ENCODE assay signal across 19 cellular contexts in the genomic region with DNA sequence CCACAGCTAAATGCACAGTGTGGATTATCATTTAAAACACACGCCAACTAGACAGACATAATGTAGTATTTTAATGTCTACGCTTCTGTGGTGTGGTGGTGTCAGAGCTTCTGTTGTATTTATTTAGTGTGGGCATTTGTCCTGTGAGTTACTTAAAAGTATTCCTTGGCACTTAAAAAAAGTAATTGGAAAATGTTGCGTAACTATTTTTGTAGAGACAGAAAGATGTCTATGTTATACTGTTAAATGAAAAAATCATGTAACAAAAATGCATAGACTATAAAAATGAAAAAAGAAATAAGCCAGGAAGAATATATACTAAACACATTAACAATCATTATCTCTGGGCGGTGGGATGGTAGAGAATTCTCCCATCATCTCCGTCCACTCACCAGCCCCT. TPM values are rescaled to one million over a fixed set of nuclear protein-coding genes. Genes with fewer than 3 reads are reported as not detected.
DNase-seq lines count a peak whose midpoint lies in the region; ATAC-seq, FAIRE-seq and TF ChIP-seq lines count a peak whose summit lies in the region.
"Had no signal": no experiment of that assay in that cellular context is flagged by ENCODE, and none has a peak within 500 bp of the region (broad histone marks: within the 10 kb centered on the region; RNA-seq: fewer than 3 reads in every experiment).

No MANE protein-coding gene starts in this region.

- H3K4me1 Mint-ChIP-seq in stimulated activated naive CD8-positive, alpha-beta T cell treated with anti-CD3 and anti-CD28 coated beads, Interleukin-15, Interleukin-2, amounts not matched to agents 100 ng/mL and 50 ng/mL, for 24 hours (ENCODE audit: low read depth): peaks cover 98% of the 10 kb centered on the region
- H3K4me1 Mint-ChIP-seq in stimulated activated naive CD8-positive, alpha-beta T cell treated with anti-CD3 and anti-CD28 coated beads, Interleukin-15, amount 100 ng/mL, for 72 hours: peaks cover 97% of the 10 kb centered on the region
- peaks cover 75% of the 10 kb centered on the region for H3K4me1 Mint-ChIP-seq in T-helper 17 cell

- no peaks in the 10 kb centered on the region for H3K27me3 Mint-ChIP-seq in stimulated activated naive CD8-positive, alpha-beta T cell treated with anti-CD3 and anti-CD28 coated beads, Interleukin-15, Interleukin-2, amounts not matched to agents 100 ng/mL and 50 ng/mL, for 24 hours
- H3K27me3 Mint-ChIP-seq in stimulated activated naive CD8-positive, alpha-beta T cell treated with anti-CD3 and anti-CD28 coated beads, Interleukin-15, amount 100 ng/mL, for 72 hours: no peaks in the 10 kb centered on the region
- H3K27me3 Mint-ChIP-seq in T-helper 17 cell: no peaks in the 10 kb centered on the region

- H4K8ac ChIP-seq in H1 (ENCODE audit: extremely low read depth, insufficient read depth, low read length): no peak overlapping the region

- no peak overlapping the region for H2AFZ ChIP-seq in H1 (ENCODE audit: low read length)

- no peak for TF ChIP-seq POLR2A in H1 (IDR thresholded peaks at IDR 0.05; ENCODE audit: control extremely low read depth in 1 of 2, low read depth in 2 of 2, low read length in 2 of 2)

- no peaks in the 10 kb centered on the region for H3K23me2 ChIP-seq in H1 (ENCODE audit: low read depth, low read length)

- H4K91ac ChIP-seq in H1 (replicated peaks; ENCODE audit: insufficient read length, low read length): no peak overlapping the region

- no peak overlapping the region for H2BK5ac ChIP-seq in H1 (ENCODE audit: low read depth, low read length)

- H3K4me3 ChIP-seq in H1 (ENCODE audit: extremely low read depth in 1 of 4, insufficient read depth in 2 of 4, low read depth in 3 of 4, low read length in 4 of 4): no peak overlapping the region
- H3K4me3 ChIP-seq: breast epithelium, coronary artery, tibial nerve had no signal

- no peaks in the 10 kb centered on the region for H3K27me3 ChIP-seq in H1 (replicated peaks in 1 of 4; ENCODE audit: control insufficient read depth in 3 of 4, extremely low read depth in 1 of 4, insufficient read depth in 3 of 4, low read length in 3 of 4)
- H3K27me3 ChIP-seq: breast epithelium, tibial nerve had no signal

- no peak overlapping the region for H2AK5ac ChIP-seq in H1 (ENCODE audit: low read depth, low read length)

- peaks cover 3 to 6% of the 10 kb centered on the region in 2 experiments for H4K20me1 ChIP-seq in H1 (replicated peaks in 1 of 2; ENCODE audit: control insufficient read depth in 1 of 2, insufficient read depth in 2 of 2, low read length in 2 of 2)

- H3K4me1 ChIP-seq in H1 (replicated peaks in 1 of 4; ENCODE audit: control insufficient read depth in 3 of 4, insufficient read depth in 4 of 4, low read length in 3 of 4): peaks cover 0 to 12% (median 2%) of the 10 kb centered on the region in 4 experiments; a peak in 2 of 7 replicates
- H3K4me1 ChIP-seq: breast epithelium had no signal

- no peak for TF ChIP-seq EP300 in H1 (IDR thresholded peaks at IDR 0.05; ENCODE audit: borderline replicate concordance in 1 of 2, low read depth in 2 of 2, low read length in 2 of 2)

- H2BK20ac ChIP-seq in H1 (ENCODE audit: low read length): no peak overlapping the region

- no peaks in the 10 kb centered on the region for H3K79me2 ChIP-seq in H1 (ENCODE audit: control insufficient read depth in 1 of 2, insufficient read depth in 2 of 2, low read length in 2 of 2)

- H4K5ac ChIP-seq in H1 (ENCODE audit: insufficient read length, low read depth, low read length): no peak overlapping the region

- POLR2A ChIA-PET in H1 (lab: Charles Lee; ENCODE audit: partially characterized antibody): no interaction called here

- no peak for DNase-seq in stimulated activated naive CD8-positive, alpha-beta T cell treated with anti-CD3 and anti-CD28 coated beads, Interleukin-15, amount 100 ng/mL, for 72 hours
- no peak for DNase-seq in T-helper 17 cell
- DNase-seq in H1 (ENCODE audit: low read depth in 1 of 2, low spot score in 2 of 2): no peak
- DNase-seq in NCI-H2081 (lab: John Stamatoyannopoulos, UW): no peak
- DNase-seq in activated CD4-positive, alpha-beta T cell treated with anti-CD3 and anti-CD28 coated beads, Interleukin-2, amount 50 U/mL, for 1 hour: no peak
- DNase-seq: activated CD4-positive, alpha-beta T cell treated with anti-CD3 and anti-CD28 coated beads for 1 hour; activated CD8-positive, alpha-beta memory T cell treated with anti-CD3 and anti-CD28 coated beads, Interleukin-2, amount 50 U/mL, for 48 hours; Calu3; head of caudate nucleus; NCI-H1417; NCI-H524 treated with DMSO at 0.1 percent for 48 hours; nephron progenitor cell; stimulated activated naive CD4-positive, alpha-beta T cell treated with Interleukin-2 at 50 U/mL for 16 hours had no signal

- no peak overlapping the region for H3K56ac ChIP-seq in H1 (replicated peaks; ENCODE audit: insufficient read length, low read depth, low read length)

- FAIRE-seq in H1 (lab: Jason Lieb, UNC): no peak

- no peaks in the 10 kb centered on the region for H3K9me3 Mint-ChIP-seq in stimulated activated naive CD8-positive, alpha-beta T cell treated with anti-CD3 and anti-CD28 coated beads, Interleukin-15, Interleukin-2, amounts not matched to agents 100 ng/mL and 50 ng/mL, for 24 hours
- H3K9me3 Mint-ChIP-seq in stimulated activated naive CD8-positive, alpha-beta T cell treated with anti-CD3 and anti-CD28 coated beads, Interleukin-15, amount 100 ng/mL, for 72 hours: no peaks in the 10 kb centered on the region
- H3K9me3 Mint-ChIP-seq: nephron progenitor cell had no signal

- H3K4me3 Mint-ChIP-seq in stimulated activated naive CD8-positive, alpha-beta T cell treated with anti-CD3 and anti-CD28 coated beads, Interleukin-15, Interleukin-2, amounts not matched to agents 100 ng/mL and 50 ng/mL, for 24 hours: peak overlapping the region; percentile 14
- no peak overlapping the region for H3K4me3 Mint-ChIP-seq in stimulated activated naive CD8-positive, alpha-beta T cell treated with anti-CD3 and anti-CD28 coated beads, Interleukin-15, amount 100 ng/mL, for 72 hours
- H3K4me3 Mint-ChIP-seq in T-helper 17 cell: no peak overlapping the region
- H3K4me3 Mint-ChIP-seq: nephron progenitor cell had no signal

- WGBS in H1 (ENCODE audit: extremely low coverage in 1 of 2, insufficient coverage in 1 of 2, insufficient read length in 1 of 2, insufficient replicate concordance in 2 of 2, low coverage in 1 of 2, low lambda C conversion rate in 2 of 2, missing lambda C conversion rate in 1 of 2), 2 experiments: 91% methylated on average over 5 of the region's 5 CpGs; no CpG with 5 or more reads in 1 of the 2 experiments

- H2BK15ac ChIP-seq in H1 (ENCODE audit: low read length): no peak overlapping the region

- CTCF ChIA-PET in H1 (lab: Charles Lee; ENCODE audit: partially characterized antibody): interaction anchor here (0.5 to 2.0 kb wide), 8 partner anchors 10 to 245 kb away, joined by 3 to 12 read pairs (median 4); no protein-coding TSS in a partner anchor

- no peak overlapping the region for H3K4me2 ChIP-seq in H1 (ENCODE audit: insufficient read depth in 1 of 2, low read depth in 2 of 2, low read length in 2 of 2)

- H3K36me3 ChIP-seq in H1 (ENCODE audit: control insufficient read depth in 2 of 4, insufficient read depth in 4 of 4, low read length in 3 of 4): no peaks in the 10 kb centered on the region
- H3K36me3 ChIP-seq: breast epithelium, tibial nerve had no signal

- H3K18ac ChIP-seq in H1 (ENCODE audit: extremely low read depth, low read length): no peak overlapping the region

- H3K9me3 ChIP-seq in T-helper 17 cell (ENCODE audit: control insufficient read depth, low read length, poor library complexity, severe bottlenecking) (no peaks in the 10 kb centered on the region), H1 (ENCODE audit: insufficient read depth in 2 of 2, low read depth in 1 of 2, low read length in 1 of 2) (no peaks in the 10 kb centered on the region)
- H3K9me3 ChIP-seq: breast epithelium, tibial nerve had no signal

- no peak overlapping the region for H3K9ac ChIP-seq in H1 (replicated peaks in 1 of 4; ENCODE audit: extremely low read depth in 1 of 4, low read depth in 3 of 4, low read length in 3 of 4)

- H3K79me1 ChIP-seq in H1 (ENCODE audit: low read depth, low read length): no peaks in the 10 kb centered on the region

- no peak overlapping the region for H2BK12ac ChIP-seq in H1 (ENCODE audit: low read depth, low read length)

- peak overlapping the region; percentile 81 for H3K27ac Mint-ChIP-seq in stimulated activated naive CD8-positive, alpha-beta T cell treated with anti-CD3 and anti-CD28 coated beads, Interleukin-15, Interleukin-2, amounts not matched to agents 100 ng/mL and 50 ng/mL, for 24 hours
- no peak overlapping the region for H3K27ac Mint-ChIP-seq in stimulated activated naive CD8-positive, alpha-beta T cell treated with anti-CD3 and anti-CD28 coated beads, Interleukin-15, amount 100 ng/mL, for 72 hours
- peak overlapping the region; percentile 95 for H3K27ac Mint-ChIP-seq in T-helper 17 cell
- H3K27ac Mint-ChIP-seq: nephron progenitor cell had no signal

- TF ChIP-seq CTCF in H1 (IDR thresholded peaks at IDR 0.05; ENCODE audit: control extremely low read depth in 1 of 3, insufficient read depth in 1 of 3, low read depth in 1 of 3, low read length in 3 of 3): no peak

- H3K27ac ChIP-seq in H1 (ENCODE audit: low read depth, low read length): no peak overlapping the region
- H3K27ac ChIP-seq: breast epithelium, coronary artery, tibial nerve had no signal

- H3K36me3 Mint-ChIP-seq in stimulated activated naive CD8-positive, alpha-beta T cell treated with anti-CD3 and anti-CD28 coated beads, Interleukin-15, Interleukin-2, amounts not matched to agents 100 ng/mL and 50 ng/mL, for 24 hours (ENCODE audit: low read depth): peaks cover 18% of the 10 kb centered on the region
- H3K36me3 Mint-ChIP-seq in T-helper 17 cell (ENCODE audit: low read depth): peaks cover 6% of the 10 kb centered on the region

- H2BK120ac ChIP-seq in H1 (replicated peaks; ENCODE audit: low read depth, low read length): no peak overlapping the region

- no peak for TF ChIP-seq RAD21 in H1 (IDR thresholded peaks at IDR 0.05 in 1 of 2, conservative IDR thresholded peaks at IDR 0.05 in 1 of 2; ENCODE audit: low read depth in 2 of 2, low read length in 2 of 2)

- no peak for ATAC-seq in stimulated activated naive CD8-positive, alpha-beta T cell treated with anti-CD3 and anti-CD28 coated beads, Interleukin-15, amount 100 ng/mL, for 72 hours
- ATAC-seq in T-helper 17 cell (no peak), GM21423 (IDR thresholded peaks at IDR 0.05; ENCODE audit: unreplicated experiment) (no peak)
- ATAC-seq: left lobe of liver had no signal

- no peak overlapping the region for H3K14ac ChIP-seq in H1 (ENCODE audit: insufficient read length)

- no peak overlapping the region for H3K4ac ChIP-seq in H1 (replicated peaks; ENCODE audit: insufficient read length, low read depth, low read length)

- H3K23ac ChIP-seq in H1 (ENCODE audit: insufficient read length): no peak overlapping the region

RNA-seq across cellular contexts. Expression of a gene that starts 39.2 kb away (rescaled TPM):
- 100 to 1,000 TPM; 462 to 497 TPM for total RNA-seq in T-helper 17 cell
- total RNA-seq in H1 (2021; fragmentation: NEBNext Ultra II Directional; extraction: Animal tissue kit (Norgen Biotek cat#: 25700)): 14.7 and 14.8 TPM in 2 replicates
- 12.8 and 13.8 TPM in 2 replicates for polyA plus RNA-seq in H1 (2011; rRNA removed)
- polyA plus RNA-seq in H1 (2011; cell fraction: cytosol; rRNA removed): 14.2 TPM
- polyA plus RNA-seq in H1 (2011; cell fraction: nucleus; rRNA removed): 40.9 TPM
- polyA plus RNA-seq in H1 (2012, experiment 1 of 2): 10.4 to 15.6 TPM (median 10.9 TPM) in 4 replicates
- polyA plus RNA-seq in H1 (2012, experiment 2 of 2): 4.7 TPM
- polyA plus RNA-seq in H1 (2013, experiment 1 of 2): 9.9 TPM
- polyA plus RNA-seq in H1 (2013, experiment 2 of 2): 9.8 TPM
- 16.3 and 17.5 TPM in 2 replicates for polyA minus RNA-seq in H1 (2011; rRNA and poly(A)+ RNA removed)
- 12.4 TPM for polyA minus RNA-seq in H1 (2011; cell fraction: cytosol; rRNA and poly(A)+ RNA removed)
- polyA minus RNA-seq in H1 (2011; cell fraction: nucleus; rRNA and poly(A)+ RNA removed): 20.9 TPM

Comparison
In these comparisons a context has a peak if more than half of its experiments do, and no peak if none do; other contexts are left out.
1. H3K27ac Mint-ChIP-seq: peak in stimulated activated naive CD8-positive, alpha-beta T cell treated with anti-CD3 and anti-CD28 coated beads, Interleukin-15, Interleukin-2, amounts not matched to agents 100 ng/mL and 50 ng/mL, for 24 hours (single experiment) and T-helper 17 cell (single experiment); none in stimulated activated naive CD8-positive, alpha-beta T cell treated with anti-CD3 and anti-CD28 coated beads, Interleukin-15, amount 100 ng/mL, for 72 hours (0 of 2).
2. RNA of a gene that starts 39.2 kb away (total RNA-seq): 462 to 497 TPM in T-helper 17 cell; 14.7 to 14.8 TPM in H1; every median in the first group is over 10 times any median in the second.